24 cellular contexts compared by ENCODE assay signal in the genomic region with DNA sequence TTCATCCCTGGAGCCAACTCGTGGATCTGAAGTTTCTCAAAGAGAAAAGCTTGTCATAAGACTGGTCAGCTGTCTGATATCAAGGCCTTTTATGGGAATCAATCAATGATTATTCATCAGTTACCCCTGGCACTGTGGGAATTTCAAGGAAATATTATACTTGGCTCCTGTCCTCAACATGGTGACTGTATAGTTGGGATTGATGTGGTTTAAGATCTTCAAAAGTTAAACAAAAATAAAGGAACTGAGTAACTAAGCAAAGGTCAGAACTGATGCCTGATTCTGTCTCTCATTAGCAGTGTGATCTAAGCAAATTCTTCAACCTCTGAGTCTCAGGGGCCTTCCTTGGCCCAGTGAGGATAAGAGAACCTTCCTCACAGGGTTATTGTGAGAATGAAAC. TPM values are rescaled to one million over a fixed set of nuclear protein-coding genes. Genes with fewer than 3 reads are reported as not detected.
DNase-seq lines count a peak whose midpoint lies in the region; ATAC-seq and TF ChIP-seq lines count a peak whose summit lies in the region.
"Had no signal": no experiment of that assay in that cellular context is flagged by ENCODE, and none has a peak within 500 bp of the region (broad histone marks: within the 10 kb centered on the region; RNA-seq: fewer than 3 reads in every experiment).

No MANE protein-coding gene starts in this region.

- TF ChIP-seq EP300 in gastroesophageal sphincter (IDR thresholded peaks at IDR 0.05) (no peak), esophagus muscularis mucosa (IDR thresholded peaks at IDR 0.05) (no peak)

- H3K9me3 ChIP-seq in gastroesophageal sphincter (no peaks in the 10 kb centered on the region), esophagus muscularis mucosa (no peaks in the 10 kb centered on the region)
- H3K9me3 ChIP-seq: esophagus squamous epithelium, psoas muscle, thyroid gland had no signal

- no peak overlapping the region for H3K27ac ChIP-seq in gastroesophageal sphincter
- H3K27ac ChIP-seq in esophagus muscularis mucosa (replicated peaks in 1 of 4), result no peak overlapping the region
- H3K27ac ChIP-seq: esophagus squamous epithelium, psoas muscle, thyroid gland, VCaP had no signal

- H3K4me3 ChIP-seq in gastroesophageal sphincter, result no peak overlapping the region
- no peak overlapping the region for H3K4me3 ChIP-seq in esophagus muscularis mucosa
- H3K4me3 ChIP-seq: esophagus squamous epithelium, psoas muscle, thyroid gland had no signal

- H3K27me3 ChIP-seq in gastroesophageal sphincter, result no peaks in the 10 kb centered on the region
- H3K27me3 ChIP-seq in esophagus muscularis mucosa, result no peaks in the 10 kb centered on the region
- H3K27me3 ChIP-seq: esophagus squamous epithelium, thyroid gland had no signal

- TF ChIP-seq CTCF in gastroesophageal sphincter (IDR thresholded peaks at IDR 0.05) (no peak), esophagus muscularis mucosa (IDR thresholded peaks at IDR 0.05) (no peak)

- no peaks in the 10 kb centered on the region for H3K36me3 ChIP-seq in gastroesophageal sphincter
- no peaks in the 10 kb centered on the region for H3K36me3 ChIP-seq in esophagus muscularis mucosa
- H3K36me3 ChIP-seq: esophagus squamous epithelium, thyroid gland had no signal

- no peak for ATAC-seq in gastroesophageal sphincter
- ATAC-seq: activated CD8-positive, alpha-beta T cell treated with anti-CD3 and anti-CD28 coated beads, Interleukin-2, amount 10 ng/mL, durations not matched to agents 7 days and 5 days; activated naive CD4-positive, alpha-beta T cell treated with anti-CD3 and anti-CD28 coated beads, Interleukin-2, amount 50 U/mL, for 72 hours; left colon; psoas muscle had no signal

- H3K4me1 ChIP-seq in gastroesophageal sphincter (no peaks in the 10 kb centered on the region), esophagus muscularis mucosa (peaks cover 0 to 11% (median 0%) of the 10 kb centered on the region in 4 donors)
- H3K4me1 ChIP-seq: esophagus squamous epithelium had no signal

- TF ChIP-seq POLR2A in gastroesophageal sphincter (IDR thresholded peaks at IDR 0.05), result no peak
- TF ChIP-seq POLR2A in esophagus muscularis mucosa (IDR thresholded peaks at IDR 0.05; ENCODE audit: low read depth), result no peak

- intact Hi-C loops in esophagus muscularis mucosa (cut with DNase I), result no loop called here

- peak; percentile 41 for DNase-seq in AG08396 (ENCODE audit: low spot score)
- peak; percentile 19 for DNase-seq in HS-5 (ENCODE audit: low read depth)
- DNase-seq in brain pericyte (ENCODE audit: low read depth, low spot score), result peak; percentile 77
- DNase-seq in kidney tubule cell (ENCODE audit: low spot score), result peak; percentile 79
- no peak for DNase-seq in NCI-H1436 (lab: John Stamatoyannopoulos, UW)
- no peak for DNase-seq in amniotic stem cell (lab: John Stamatoyannopoulos, UW)
- no peak for DNase-seq in esophagus muscularis mucosa (ENCODE audit: extremely low spot score)
- DNase-seq: activated CD8-positive, alpha-beta T cell treated with anti-CD3 and anti-CD28 coated beads, Interleukin-2, amount 10 ng/mL, durations not matched to agents 7 days and 5 days; activated T-cell treated with anti-CD3 and anti-CD28 coated beads, Interleukin-2, amount 50 U/mL, for 48 hours; esophagus squamous epithelium; left colon; midbrain; NCI-H1048; NCI-H2081 treated with DMSO at 0.1 percent for 48 hours; NCI-H524; psoas muscle; stimulated activated CD4-positive, alpha-beta T cell treated with anti-CD3 and anti-CD28 coated beads, Interleukin-12 subunit alpha, Interleukin-12 subunit beta, amount 100 ng/mL, for 4 hours; thyroid gland had no signal

- WGBS in gastroesophageal sphincter (ENCODE audit: low coverage in 1 of 2), 2 donors, result 43 to 50% methylated on average over 1 of the region's 1 CpG
- 82% methylated on average over 1 of the region's 1 CpG for WGBS in esophagus muscularis mucosa

RNA-seq across cellular contexts. Expression of a gene that starts 22.2 kb away (rescaled TPM):
- under 1 TPM in 1 of 4 donors, not detected in 3; 0.78 TPM for total RNA-seq in gastroesophageal sphincter
- not detected for total RNA-seq in esophagus muscularis mucosa
- total RNA-seq: A673; activated CD8-positive, alpha-beta T cell treated with anti-CD3 and anti-CD28 coated beads, Interleukin-2, amount 10 ng/mL, durations not matched to agents 7 days and 5 days; activated naive CD4-positive, alpha-beta T cell treated with anti-CD3 and anti-CD28 coated beads, Interleukin-2, amount 50 U/mL, for 72 hours; esophagus squamous epithelium; left colon; neural crest cell; psoas muscle; T-helper 1 cell treated with Interleukin-12 subunit alpha and Interleukin-12 subunit beta and Interleukin-4 antibody, amounts not matched to agents 30 ng/mL and 1 ng/mL, for 36 hours; thyroid gland had no signal

Comparison
In these comparisons a context has a peak if more than half of its experiments do, and no peak if none do; other contexts are left out.
1. DNase-seq: peak in AG08396 (single experiment), HS-5 (single experiment), brain pericyte (single experiment) and kidney tubule cell (single experiment); none in NCI-H1436 (single experiment), amniotic stem cell (single experiment) and esophagus muscularis mucosa (single experiment).